In genomic region chr9:117291223-117291622, GRCh38 we compare ENCODE assay signal across 34 cellular contexts.
"Had no signal": no experiment of that assay in that cellular context is flagged by ENCODE, and none has a peak within 500 bp of the region (broad histone marks: within the 10 kb centered on the region; RNA-seq: fewer than 3 reads in every experiment).

No MANE protein-coding gene starts in this region.

- H3K36me3 Mint-ChIP-seq: activated CD8-positive, alpha-beta memory T cell treated with anti-CD3 and anti-CD28 coated beads, Interleukin-2, amount 10 ng/mL, durations not matched to agents 7 days and 5 days; activated naive CD4-positive, alpha-beta T cell treated with anti-CD3 and anti-CD28 coated beads, Interleukin-2, amount 50 U/mL, for 72 hours; activated naive CD8-positive, alpha-beta T cell treated with anti-CD3 and anti-CD28 coated beads for 36 hours; WTC11 had no signal

- H3K4me1 ChIP-seq: adrenal gland, body of pancreas, breast epithelium had no signal

- H3K27ac ChIP-seq: adrenal gland, body of pancreas, brain microvascular endothelial cell, breast epithelium, WERI-Rb-1 had no signal

- H3K27me3 Mint-ChIP-seq: activated CD4-positive, alpha-beta memory T cell treated with anti-CD3 and anti-CD28 coated beads, Interleukin-2, amount 10 ng/mL, durations not matched to agents 7 days and 5 days; activated CD4-positive, alpha-beta T cell treated with anti-CD3 and anti-CD28 coated beads for 36 hours; activated CD4-positive, alpha-beta T cell treated with anti-CD3 and anti-CD28 coated beads, Interleukin-2, amount 10 ng/mL, durations not matched to agents 7 days and 5 days; activated CD8-positive, alpha-beta memory T cell treated with anti-CD3 and anti-CD28 coated beads, Interleukin-2, amount 10 ng/mL, durations not matched to agents 7 days and 5 days; activated T-cell treated with anti-CD3 and anti-CD28 coated beads, Interleukin-2, amount 50 U/mL, for 24 hours; activated T-helper 17 cell treated with anti-CD3 and anti-CD28 coated beads, Interleukin-2, amount 50 U/mL, for 72 hours; T-helper 17 cell had no signal

- H3K4me3 Mint-ChIP-seq: activated CD4-positive, alpha-beta memory T cell treated with anti-CD3 and anti-CD28 coated beads, Interleukin-2, amount 10 ng/mL, durations not matched to agents 7 days and 5 days; activated CD4-positive, alpha-beta T cell treated with anti-CD3 and anti-CD28 coated beads for 36 hours; activated CD4-positive, alpha-beta T cell treated with anti-CD3 and anti-CD28 coated beads, Interleukin-2, amount 10 ng/mL, durations not matched to agents 7 days and 5 days; activated CD8-positive, alpha-beta memory T cell treated with anti-CD3 and anti-CD28 coated beads, Interleukin-2, amount 10 ng/mL, durations not matched to agents 7 days and 5 days; activated CD8-positive, alpha-beta T cell treated with anti-CD3 and anti-CD28 coated beads, Interleukin-2, amount 10 ng/mL, durations not matched to agents 7 days and 5 days; activated naive CD4-positive, alpha-beta T cell treated with anti-CD3 and anti-CD28 coated beads for 36 hours; activated naive CD8-positive, alpha-beta T cell treated with anti-CD3 and anti-CD28 coated beads for 36 hours; activated T-cell treated with anti-CD3 and anti-CD28 coated beads, Interleukin-2, amount 50 U/mL, for 24 hours; activated T-cell treated with anti-CD3 and anti-CD28 coated beads, Interleukin-2, amount 50 U/mL, for 72 hours; activated T-helper 1 cell treated with anti-CD3 and anti-CD28 coated beads, Interleukin-12 subunit alpha, Interleukin-12 subunit beta, Interleukin-2, Interleukin-4 antibody, amounts not matched to agents 30 ng/mL and 10 ng/mL and 1 ng/mL, durations not matched to agents 14 hours and 24 hours and 36 hours; activated T-helper 17 cell treated with anti-CD3 and anti-CD28 coated beads, Interleukin-2, amount 50 U/mL, for 72 hours; T-helper 17 cell; WTC11 had no signal

- H3K9me3 Mint-ChIP-seq: activated T-cell treated with anti-CD3 and anti-CD28 coated beads, Interleukin-2, amount 50 U/mL, for 24 hours; activated T-helper 17 cell treated with anti-CD3 and anti-CD28 coated beads, Interleukin-2, amount 50 U/mL, for 72 hours; WTC11 had no signal

- DNase-seq: activated CD4-positive, alpha-beta memory T cell treated with anti-CD3 and anti-CD28 coated beads, Interleukin-2, amount 10 ng/mL, durations not matched to agents 7 days and 5 days; activated CD4-positive, alpha-beta T cell treated with anti-CD3 and anti-CD28 coated beads for 1 hour; activated CD4-positive, alpha-beta T cell treated with anti-CD3 and anti-CD28 coated beads for 36 hours; activated CD4-positive, alpha-beta T cell treated with anti-CD3 and anti-CD28 coated beads for 48 hours; activated CD4-positive, alpha-beta T cell treated with anti-CD3 and anti-CD28 coated beads, Interleukin-2, amount 10 ng/mL, durations not matched to agents 7 days and 5 days; activated CD4-positive, alpha-beta T cell treated with anti-CD3 and anti-CD28 coated beads, Interleukin-2, amount 50 U/mL, for 48 hours; activated CD4-positive, CD25-positive, alpha-beta regulatory T cell; activated CD8-positive, alpha-beta memory T cell treated with anti-CD3 and anti-CD28 coated beads for 24 hours; activated CD8-positive, alpha-beta memory T cell treated with anti-CD3 and anti-CD28 coated beads, Interleukin-2, amount 10 ng/mL, durations not matched to agents 7 days and 5 days; activated CD8-positive, alpha-beta memory T cell treated with anti-CD3 and anti-CD28 coated beads, Interleukin-2, amount 50 U/mL, for 48 hours; activated CD8-positive, alpha-beta T cell treated with anti-CD3 and anti-CD28 coated beads, Interleukin-2, amount 10 ng/mL, durations not matched to agents 7 days and 5 days; activated effector memory CD4-positive, alpha-beta T cell treated with anti-CD3 and anti-CD28 coated beads, Interleukin-2, amount 50 U/mL, for 16 hours; activated gamma-delta T cell treated with Interleukin-2 at 50 U/mL for 16 hours; activated naive CD4-positive, alpha-beta T cell; activated naive CD4-positive, alpha-beta T cell treated with anti-CD3 and anti-CD28 coated beads for 36 hours; activated naive CD4-positive, alpha-beta T cell treated with anti-CD3 and anti-CD28 coated beads, Interleukin-2, amount 50 U/mL, for 16 hours; activated naive CD8-positive, alpha-beta T cell treated with anti-CD3 and anti-CD28 coated beads for 36 hours; activated T-cell treated with anti-CD3 and anti-CD28 coated beads, Interleukin-2, amount 50 U/mL, for 24 hours; activated T-cell treated with anti-CD3 and anti-CD28 coated beads, Interleukin-2, amount 50 U/mL, for 72 hours; adrenal gland; amniotic stem cell; aorta; body of pancreas; brain microvascular endothelial cell; central memory CD4-positive, alpha-beta T cell; T-helper 17 cell; T1000; WERI-Rb-1 had no signal

- ATAC-seq: activated CD4-positive, alpha-beta T cell treated with anti-CD3 and anti-CD28 coated beads for 36 hours; activated CD4-positive, CD25-positive, alpha-beta regulatory T cell treated with anti-CD3 and anti-CD28 coated beads, Interleukin-2, amount 50 U/mL, for 24 hours; activated CD8-positive, alpha-beta memory T cell treated with anti-CD3 and anti-CD28 coated beads, Interleukin-2, amount 10 ng/mL, durations not matched to agents 7 days and 5 days; activated CD8-positive, alpha-beta T cell treated with anti-CD3 and anti-CD28 coated beads, Interleukin-2, amount 10 ng/mL, durations not matched to agents 7 days and 5 days; activated naive CD4-positive, alpha-beta T cell treated with anti-CD3 and anti-CD28 coated beads, Interleukin-2, amount 50 U/mL, for 72 hours; activated T-cell treated with anti-CD3 and anti-CD28 coated beads, Interleukin-2, amount 50 U/mL, for 72 hours; activated T-helper 17 cell treated with anti-CD3 and anti-CD28 coated beads, Interleukin-2, amount 50 U/mL, for 72 hours; body of pancreas; T-helper 17 cell; WTC11 had no signal

- H3K27ac Mint-ChIP-seq: activated CD4-positive, alpha-beta memory T cell treated with anti-CD3 and anti-CD28 coated beads, Interleukin-2, amount 10 ng/mL, durations not matched to agents 7 days and 5 days; activated CD4-positive, alpha-beta T cell treated with anti-CD3 and anti-CD28 coated beads for 36 hours; activated CD4-positive, alpha-beta T cell treated with anti-CD3 and anti-CD28 coated beads, Interleukin-2, amount 10 ng/mL, durations not matched to agents 7 days and 5 days; activated CD8-positive, alpha-beta memory T cell treated with anti-CD3 and anti-CD28 coated beads, Interleukin-2, amount 10 ng/mL, durations not matched to agents 7 days and 5 days; activated CD8-positive, alpha-beta T cell treated with anti-CD3 and anti-CD28 coated beads, Interleukin-2, amount 10 ng/mL, durations not matched to agents 7 days and 5 days; activated naive CD4-positive, alpha-beta T cell treated with anti-CD3 and anti-CD28 coated beads for 36 hours; activated naive CD4-positive, alpha-beta T cell treated with anti-CD3 and anti-CD28 coated beads, Interleukin-2, amount 50 U/mL, for 72 hours; activated naive CD8-positive, alpha-beta T cell treated with anti-CD3 and anti-CD28 coated beads for 36 hours; activated T-cell treated with anti-CD3 and anti-CD28 coated beads, Interleukin-2, amount 50 U/mL, for 24 hours; activated T-cell treated with anti-CD3 and anti-CD28 coated beads, Interleukin-2, amount 50 U/mL, for 72 hours; activated T-helper 1 cell treated with anti-CD3 and anti-CD28 coated beads, Interleukin-12 subunit alpha, Interleukin-12 subunit beta, Interleukin-2, Interleukin-4 antibody, amounts not matched to agents 30 ng/mL and 10 ng/mL and 1 ng/mL, durations not matched to agents 14 hours and 24 hours and 36 hours; activated T-helper 17 cell treated with anti-CD3 and anti-CD28 coated beads, Interleukin-2, amount 50 U/mL, for 72 hours; T-helper 17 cell; WTC11 had no signal

- H3K4me1 Mint-ChIP-seq: activated CD4-positive, alpha-beta memory T cell treated with anti-CD3 and anti-CD28 coated beads, Interleukin-2, amount 10 ng/mL, durations not matched to agents 7 days and 5 days; activated CD4-positive, alpha-beta T cell treated with anti-CD3 and anti-CD28 coated beads for 36 hours; activated CD4-positive, alpha-beta T cell treated with anti-CD3 and anti-CD28 coated beads, Interleukin-2, amount 10 ng/mL, durations not matched to agents 7 days and 5 days; activated CD8-positive, alpha-beta memory T cell treated with anti-CD3 and anti-CD28 coated beads, Interleukin-2, amount 10 ng/mL, durations not matched to agents 7 days and 5 days; activated naive CD8-positive, alpha-beta T cell treated with anti-CD3 and anti-CD28 coated beads for 36 hours; activated T-helper 17 cell treated with anti-CD3 and anti-CD28 coated beads, Interleukin-2, amount 50 U/mL, for 72 hours; T-helper 17 cell had no signal

- H3K9me3 ChIP-seq: adrenal gland, body of pancreas, breast epithelium had no signal

- H3K4me3 ChIP-seq: adrenal gland, body of pancreas, breast epithelium had no signal

- H3K27me3 ChIP-seq: adrenal gland, body of pancreas, brain microvascular endothelial cell, breast epithelium had no signal

- H3K36me3 ChIP-seq: adrenal gland, brain microvascular endothelial cell, breast epithelium had no signal
